In genomic region chr22:20646377-20646776, GRCh38 we compare ENCODE assay signal across 15 cellular contexts.
A peak's percentile ranks its signal among the peaks of the same experiment; 100 is the strongest.
DNase-seq lines count a peak whose midpoint lies in the region; ATAC-seq and TF ChIP-seq lines count a peak whose summit lies in the region.
"Had no signal": no experiment of that assay in that cellular context is flagged by ENCODE, and none has a peak within 500 bp of the region (broad histone marks: within the 10 kb centered on the region; RNA-seq: fewer than 3 reads in every experiment).

No MANE protein-coding gene starts in this region.

- ATAC-seq in natural killer cell: no peak
- ATAC-seq in natural killer cell treated with Interleukin-12 subunit alpha and Interleukin-12 subunit beta and Interleukin-15 and Interleukin-18, amount 100 ng/mL, for 72 hours: no peak
- ATAC-seq: HepG2 had no signal

- TF ChIP-seq CTCF in natural killer cell (IDR thresholded peaks at IDR 0.05): no peak

- no peak overlapping the region for H3K4me3 Mint-ChIP-seq in natural killer cell
- no peak overlapping the region for H3K4me3 Mint-ChIP-seq in natural killer cell treated with Interleukin-12 subunit alpha and Interleukin-12 subunit beta and Interleukin-15 and Interleukin-18, amount 100 ng/mL, for 72 hours
- H3K4me3 Mint-ChIP-seq: B cell; CD4-positive, alpha-beta T cell; HFFc6 had no signal

- intact Hi-C loops in natural killer cell (cut with micrococcal nuclease): no loop called here
- intact Hi-C loops in posterior vena cava (cut with DNase I): no loop called here

- H3K9me3 Mint-ChIP-seq in natural killer cell: no peaks in the 10 kb centered on the region
- H3K9me3 Mint-ChIP-seq in natural killer cell treated with Interleukin-12 subunit alpha and Interleukin-12 subunit beta and Interleukin-15 and Interleukin-18, amount 100 ng/mL, for 72 hours: no peaks in the 10 kb centered on the region
- H3K9me3 Mint-ChIP-seq: CD4-positive, alpha-beta T cell; HFFc6 had no signal

- H3K27ac Mint-ChIP-seq in natural killer cell: no peak overlapping the region
- H3K27ac Mint-ChIP-seq in natural killer cell treated with Interleukin-12 subunit alpha and Interleukin-12 subunit beta and Interleukin-15 and Interleukin-18, amount 100 ng/mL, for 72 hours: no peak overlapping the region
- H3K27ac Mint-ChIP-seq: B cell; CD4-positive, alpha-beta T cell; HFFc6 had no signal

- peaks cover 0 to 4% of the 10 kb centered on the region in 2 donors for H3K27me3 Mint-ChIP-seq in natural killer cell (ENCODE audit: low read depth in 2 of 2)
- no peaks in the 10 kb centered on the region for H3K27me3 Mint-ChIP-seq in natural killer cell treated with Interleukin-12 subunit alpha and Interleukin-12 subunit beta and Interleukin-15 and Interleukin-18, amount 100 ng/mL, for 72 hours
- H3K27me3 Mint-ChIP-seq: CD4-positive, alpha-beta T cell had no signal

- no peaks in the 10 kb centered on the region for H3K36me3 Mint-ChIP-seq in natural killer cell
- no peaks in the 10 kb centered on the region for H3K36me3 Mint-ChIP-seq in natural killer cell treated with Interleukin-12 subunit alpha and Interleukin-12 subunit beta and Interleukin-15 and Interleukin-18, amount 100 ng/mL, for 72 hours

- peaks cover 0 to 11% of the 10 kb centered on the region in 2 donors for H3K4me1 Mint-ChIP-seq in natural killer cell
- H3K4me1 Mint-ChIP-seq in natural killer cell treated with Interleukin-12 subunit alpha and Interleukin-12 subunit beta and Interleukin-15 and Interleukin-18, amount 100 ng/mL, for 72 hours (ENCODE audit: low read depth in 2 of 2): no peaks in the 10 kb centered on the region
- H3K4me1 Mint-ChIP-seq: B cell had no signal

- peak; percentile 0 for DNase-seq in natural killer cell
- no peak for DNase-seq in natural killer cell treated with Interleukin-12 subunit alpha and Interleukin-12 subunit beta and Interleukin-15 and Interleukin-18, amount 100 ng/mL, for 72 hours (ENCODE audit: low spot score)
- peak; percentile 8 for DNase-seq in iPS-NIHi7 (ENCODE audit: extremely low spot score)
- peak; percentile 44 for DNase-seq in posterior vena cava (ENCODE audit: low spot score)
- DNase-seq in NCI-H446 treated with DMSO at 0.1 percent for 48 hours (lab: John Stamatoyannopoulos, UW): no peak
- DNase-seq in T1000 (lab: John Stamatoyannopoulos, UW): no peak
- no peak for DNase-seq in stimulated activated CD4-positive, alpha-beta T cell treated with anti-CD3 and anti-CD28 coated beads, Interleukin-2, amount 100 ng/mL, for 48 hours
- DNase-seq: C1 segment of cervical spinal cord; Calu3; CD4-positive, alpha-beta T cell; DMS 273 treated with DMSO at 0.1 percent for 48 hours; HCEC 1CT; HFFc6 had no signal

Comparison
In these comparisons a context has a peak if more than half of its experiments do, and no peak if none do; other contexts are left out.
1. DNase-seq: peak in natural killer cell (single experiment), iPS-NIHi7 (single experiment) and posterior vena cava (single experiment); none in natural killer cell treated with Interleukin-12 subunit alpha and Interleukin-12 subunit beta and Interleukin-15 and Interleukin-18, amount 100 ng/mL, for 72 hours (single experiment), NCI-H446 treated with DMSO at 0.1 percent for 48 hours (single experiment), T1000 (single experiment) and stimulated activated CD4-positive, alpha-beta T cell treated with anti-CD3 and anti-CD28 coated beads, Interleukin-2, amount 100 ng/mL, for 48 hours (0 of 2).